1 cellular context compared by ENCODE assay signal in the genomic region with DNA sequence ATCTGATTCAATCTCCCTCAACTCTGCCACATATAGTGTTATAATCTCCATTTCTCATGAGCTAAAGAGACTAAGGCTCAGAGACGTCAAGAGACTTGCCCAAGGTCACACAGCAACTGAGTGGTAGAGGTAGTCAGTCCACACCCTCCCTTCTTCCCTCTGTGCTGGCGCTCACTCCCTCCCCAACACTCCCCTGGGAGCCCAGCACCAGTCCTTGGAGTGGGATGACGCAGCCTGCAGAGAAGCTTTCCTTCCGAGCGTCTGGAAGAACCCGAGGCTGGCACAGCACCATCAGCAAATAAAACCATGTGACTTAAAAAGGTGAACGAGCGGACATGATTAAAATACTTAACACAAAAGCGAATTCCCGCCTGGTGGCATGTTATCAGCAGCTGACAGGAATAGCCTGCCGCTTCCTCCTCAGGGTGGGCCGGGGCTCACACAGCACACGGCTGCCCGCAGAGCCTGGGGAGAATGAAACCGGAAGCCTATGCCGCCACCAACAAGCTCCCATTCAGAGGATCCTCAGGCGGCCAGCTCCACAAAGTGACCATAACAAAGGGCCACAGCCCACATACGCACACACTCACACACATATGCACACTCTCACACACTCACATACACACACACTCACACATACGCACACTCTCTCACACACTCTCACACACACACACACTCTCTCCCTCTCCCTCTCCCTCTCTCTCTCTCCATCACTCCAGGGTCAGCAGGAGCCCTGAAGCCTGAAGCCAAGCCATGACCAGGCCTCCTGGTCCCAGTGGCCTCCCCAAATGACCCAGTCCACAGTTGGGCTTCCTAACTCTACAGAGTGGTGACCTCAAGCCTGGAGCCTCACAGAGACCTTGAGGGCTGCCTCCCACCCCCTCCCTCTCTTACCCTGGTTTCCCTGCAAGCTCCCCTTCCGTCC.
TF ChIP-seq lines count a peak whose summit lies in the region.

No MANE protein-coding gene starts in this region.

TF ChIP-seq in K562, 482 proteins besides CTCF, POLR2A, EP300 and RAD21 (continued from another document and continues in another):
- TF ChIP-seq, protein P1, sequence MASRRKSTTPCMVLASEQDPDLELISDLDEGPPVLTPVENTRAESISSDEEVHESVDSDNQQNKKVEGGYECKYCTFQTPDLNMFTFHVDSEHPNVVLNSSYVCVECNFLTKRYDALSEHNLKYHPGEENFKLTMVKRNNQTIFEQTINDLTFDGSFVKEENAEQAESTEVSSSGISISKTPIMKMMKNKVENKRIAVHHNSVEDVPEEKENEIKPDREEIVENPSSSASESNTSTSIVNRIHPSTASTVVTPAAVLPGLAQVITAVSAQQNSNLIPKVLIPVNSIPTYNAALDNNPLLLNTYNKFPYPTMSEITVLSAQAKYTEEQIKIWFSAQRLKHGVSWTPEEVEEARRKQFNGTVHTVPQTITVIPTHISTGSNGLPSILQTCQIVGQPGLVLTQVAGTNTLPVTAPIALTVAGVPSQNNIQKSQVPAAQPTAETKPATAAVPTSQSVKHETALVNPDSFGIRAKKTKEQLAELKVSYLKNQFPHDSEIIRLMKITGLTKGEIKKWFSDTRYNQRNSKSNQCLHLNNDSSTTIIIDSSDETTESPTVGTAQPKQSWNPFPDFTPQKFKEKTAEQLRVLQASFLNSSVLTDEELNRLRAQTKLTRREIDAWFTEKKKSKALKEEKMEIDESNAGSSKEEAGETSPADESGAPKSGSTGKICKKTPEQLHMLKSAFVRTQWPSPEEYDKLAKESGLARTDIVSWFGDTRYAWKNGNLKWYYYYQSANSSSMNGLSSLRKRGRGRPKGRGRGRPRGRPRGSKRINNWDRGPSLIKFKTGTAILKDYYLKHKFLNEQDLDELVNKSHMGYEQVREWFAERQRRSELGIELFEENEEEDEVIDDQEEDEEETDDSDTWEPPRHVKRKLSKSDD (conservative IDR thresholded peaks at IDR 0.05; ENCODE audit: low read length), result no peak
- TF ChIP-seq, protein P2, sequence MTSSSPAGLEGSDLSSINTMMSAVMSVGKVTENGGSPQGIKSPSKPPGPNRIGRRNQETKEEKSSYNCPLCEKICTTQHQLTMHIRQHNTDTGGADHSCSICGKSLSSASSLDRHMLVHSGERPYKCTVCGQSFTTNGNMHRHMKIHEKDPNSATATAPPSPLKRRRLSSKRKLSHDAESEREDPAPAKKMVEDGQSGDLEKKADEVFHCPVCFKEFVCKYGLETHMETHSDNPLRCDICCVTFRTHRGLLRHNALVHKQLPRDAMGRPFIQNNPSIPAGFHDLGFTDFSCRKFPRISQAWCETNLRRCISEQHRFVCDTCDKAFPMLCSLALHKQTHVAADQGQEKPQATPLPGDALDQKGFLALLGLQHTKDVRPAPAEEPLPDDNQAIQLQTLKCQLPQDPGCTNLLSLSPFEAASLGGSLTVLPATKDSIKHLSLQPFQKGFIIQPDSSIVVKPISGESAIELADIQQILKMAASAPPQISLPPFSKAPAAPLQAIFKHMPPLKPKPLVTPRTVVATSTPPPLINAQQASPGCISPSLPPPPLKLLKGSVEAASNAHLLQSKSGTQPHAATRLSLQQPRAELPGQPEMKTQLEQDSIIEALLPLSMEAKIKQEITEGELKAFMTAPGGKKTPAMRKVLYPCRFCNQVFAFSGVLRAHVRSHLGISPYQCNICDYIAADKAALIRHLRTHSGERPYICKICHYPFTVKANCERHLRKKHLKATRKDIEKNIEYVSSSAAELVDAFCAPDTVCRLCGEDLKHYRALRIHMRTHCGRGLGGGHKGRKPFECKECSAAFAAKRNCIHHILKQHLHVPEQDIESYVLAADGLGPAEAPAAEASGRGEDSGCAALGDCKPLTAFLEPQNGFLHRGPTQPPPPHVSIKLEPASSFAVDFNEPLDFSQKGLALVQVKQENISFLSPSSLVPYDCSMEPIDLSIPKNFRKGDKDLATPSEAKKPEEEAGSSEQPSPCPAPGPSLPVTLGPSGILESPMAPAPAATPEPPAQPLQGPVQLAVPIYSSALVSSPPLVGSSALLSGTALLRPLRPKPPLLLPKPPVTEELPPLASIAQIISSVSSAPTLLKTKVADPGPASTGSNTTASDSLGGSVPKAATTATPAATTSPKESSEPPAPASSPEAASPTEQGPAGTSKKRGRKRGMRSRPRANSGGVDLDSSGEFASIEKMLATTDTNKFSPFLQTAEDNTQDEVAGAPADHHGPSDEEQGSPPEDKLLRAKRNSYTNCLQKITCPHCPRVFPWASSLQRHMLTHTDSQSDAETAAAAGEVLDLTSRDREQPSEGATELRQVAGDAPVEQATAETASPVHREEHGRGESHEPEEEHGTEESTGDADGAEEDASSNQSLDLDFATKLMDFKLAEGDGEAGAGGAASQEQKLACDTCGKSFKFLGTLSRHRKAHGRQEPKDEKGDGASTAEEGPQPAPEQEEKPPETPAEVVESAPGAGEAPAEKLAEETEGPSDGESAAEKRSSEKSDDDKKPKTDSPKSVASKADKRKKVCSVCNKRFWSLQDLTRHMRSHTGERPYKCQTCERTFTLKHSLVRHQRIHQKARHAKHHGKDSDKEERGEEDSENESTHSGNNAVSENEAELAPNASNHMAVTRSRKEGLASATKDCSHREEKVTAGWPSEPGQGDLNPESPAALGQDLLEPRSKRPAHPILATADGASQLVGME (CRISPR knock-in tag; IDR thresholded peaks at IDR 0.05), result no peak; the same call in 1 of the 2 replicates
- TF ChIP-seq, protein P3, sequence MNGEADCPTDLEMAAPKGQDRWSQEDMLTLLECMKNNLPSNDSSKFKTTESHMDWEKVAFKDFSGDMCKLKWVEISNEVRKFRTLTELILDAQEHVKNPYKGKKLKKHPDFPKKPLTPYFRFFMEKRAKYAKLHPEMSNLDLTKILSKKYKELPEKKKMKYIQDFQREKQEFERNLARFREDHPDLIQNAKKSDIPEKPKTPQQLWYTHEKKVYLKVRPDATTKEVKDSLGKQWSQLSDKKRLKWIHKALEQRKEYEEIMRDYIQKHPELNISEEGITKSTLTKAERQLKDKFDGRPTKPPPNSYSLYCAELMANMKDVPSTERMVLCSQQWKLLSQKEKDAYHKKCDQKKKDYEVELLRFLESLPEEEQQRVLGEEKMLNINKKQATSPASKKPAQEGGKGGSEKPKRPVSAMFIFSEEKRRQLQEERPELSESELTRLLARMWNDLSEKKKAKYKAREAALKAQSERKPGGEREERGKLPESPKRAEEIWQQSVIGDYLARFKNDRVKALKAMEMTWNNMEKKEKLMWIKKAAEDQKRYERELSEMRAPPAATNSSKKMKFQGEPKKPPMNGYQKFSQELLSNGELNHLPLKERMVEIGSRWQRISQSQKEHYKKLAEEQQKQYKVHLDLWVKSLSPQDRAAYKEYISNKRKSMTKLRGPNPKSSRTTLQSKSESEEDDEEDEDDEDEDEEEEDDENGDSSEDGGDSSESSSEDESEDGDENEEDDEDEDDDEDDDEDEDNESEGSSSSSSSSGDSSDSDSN (IDR thresholded peaks at IDR 0.05; ENCODE audit: borderline replicate concordance in 1 of 2, low read depth in 2 of 2, low read length in 2 of 2), result peak in 1 of 2 experiments; percentile 78; a peak in 1 of 4 replicates
- TF ChIP-seq ARHGAP35 (IDR thresholded peaks at IDR 0.05; ENCODE audit: partially characterized antibody) (peak; percentile 73), BMI1 (IDR thresholded peaks at IDR 0.05; ENCODE audit: low read length) (no peak), RFX7 (CRISPR knock-in tag; IDR thresholded peaks at IDR 0.05) (no peak), KLF1 (tag; IDR thresholded peaks at IDR 0.05) (no peak), RBM34 (IDR thresholded peaks at IDR 0.05; ENCODE audit: borderline replicate concordance, insufficient read depth, low read length) (no peak), ZKSCAN3 (CRISPR knock-in tag; IDR thresholded peaks at IDR 0.05) (no peak), HIVEP1 (CRISPR knock-in tag; IDR thresholded peaks at IDR 0.05) (no peak), ZNF224 (CRISPR knock-in tag; IDR thresholded peaks at IDR 0.05) (no peak), CEBPG (CRISPR knock-in tag; IDR thresholded peaks at IDR 0.05) (no peak), CEBPG (tag; conservative IDR thresholded peaks at IDR 0.05 in 1 of 2, IDR thresholded peaks at IDR 0.05 in 1 of 2) (no peak), MTA2 (IDR thresholded peaks at IDR 0.05; ENCODE audit: low read depth) (peak; percentile 60; the same call in 1 of the 2 replicates), XRCC3 (IDR thresholded peaks at IDR 0.05) (no peak), CBFA2T3 (IDR thresholded peaks at IDR 0.05) (peak; percentile 76), FOS (IDR thresholded peaks at IDR 0.05; ENCODE audit: extremely low read depth, insufficient read length) (no peak), ETV5 (CRISPR knock-in tag; IDR thresholded peaks at IDR 0.05; ENCODE audit: low read depth) (peak; percentile 89), MEIS2 (IDR thresholded peaks at IDR 0.05; ENCODE audit: partially characterized antibody) (peak; percentile 14), CBFB (CRISPR knock-in tag; IDR thresholded peaks at IDR 0.05) (no peak), NRF1 (conservative IDR thresholded peaks at IDR 0.05 in 1 of 2, IDR thresholded peaks at IDR 0.05 in 1 of 2) (peak in 1 of 2 experiments; percentile 29; a peak in 2 of 4 replicates), SMARCA4 (IDR thresholded peaks at IDR 0.05) (peak; percentile 69; the same call in 1 of the 2 replicates), MEF2A (IDR thresholded peaks at IDR 0.05; ENCODE audit: control insufficient read depth, low read depth, low read length) (peak; percentile 44; the same call in 1 of the 2 replicates), NFXL1 (CRISPR knock-in tag; IDR thresholded peaks at IDR 0.05) (no peak)
- TF ChIP-seq, protein P4, sequence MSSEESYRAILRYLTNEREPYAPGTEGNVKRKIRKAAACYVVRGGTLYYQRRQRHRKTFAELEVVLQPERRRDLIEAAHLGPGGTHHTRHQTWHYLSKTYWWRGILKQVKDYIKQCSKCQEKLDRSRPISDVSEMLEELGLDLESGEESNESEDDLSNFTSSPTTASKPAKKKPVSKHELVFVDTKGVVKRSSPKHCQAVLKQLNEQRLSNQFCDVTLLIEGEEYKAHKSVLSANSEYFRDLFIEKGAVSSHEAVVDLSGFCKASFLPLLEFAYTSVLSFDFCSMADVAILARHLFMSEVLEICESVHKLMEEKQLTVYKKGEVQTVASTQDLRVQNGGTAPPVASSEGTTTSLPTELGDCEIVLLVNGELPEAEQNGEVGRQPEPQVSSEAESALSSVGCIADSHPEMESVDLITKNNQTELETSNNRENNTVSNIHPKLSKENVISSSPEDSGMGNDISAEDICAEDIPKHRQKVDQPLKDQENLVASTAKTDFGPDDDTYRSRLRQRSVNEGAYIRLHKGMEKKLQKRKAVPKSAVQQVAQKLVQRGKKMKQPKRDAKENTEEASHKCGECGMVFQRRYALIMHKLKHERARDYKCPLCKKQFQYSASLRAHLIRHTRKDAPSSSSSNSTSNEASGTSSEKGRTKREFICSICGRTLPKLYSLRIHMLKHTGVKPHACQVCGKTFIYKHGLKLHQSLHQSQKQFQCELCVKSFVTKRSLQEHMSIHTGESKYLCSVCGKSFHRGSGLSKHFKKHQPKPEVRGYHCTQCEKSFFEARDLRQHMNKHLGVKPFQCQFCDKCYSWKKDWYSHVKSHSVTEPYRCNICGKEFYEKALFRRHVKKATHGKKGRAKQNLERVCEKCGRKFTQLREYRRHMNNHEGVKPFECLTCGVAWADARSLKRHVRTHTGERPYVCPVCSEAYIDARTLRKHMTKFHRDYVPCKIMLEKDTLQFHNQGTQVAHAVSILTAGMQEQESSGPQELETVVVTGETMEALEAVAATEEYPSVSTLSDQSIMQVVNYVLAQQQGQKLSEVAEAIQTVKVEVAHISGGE (CRISPR knock-in tag; IDR thresholded peaks at IDR 0.05), result peak in 1 of 3 experiments; percentile 68; a peak in 2 of 6 replicates
- TF ChIP-seq, protein P5, sequence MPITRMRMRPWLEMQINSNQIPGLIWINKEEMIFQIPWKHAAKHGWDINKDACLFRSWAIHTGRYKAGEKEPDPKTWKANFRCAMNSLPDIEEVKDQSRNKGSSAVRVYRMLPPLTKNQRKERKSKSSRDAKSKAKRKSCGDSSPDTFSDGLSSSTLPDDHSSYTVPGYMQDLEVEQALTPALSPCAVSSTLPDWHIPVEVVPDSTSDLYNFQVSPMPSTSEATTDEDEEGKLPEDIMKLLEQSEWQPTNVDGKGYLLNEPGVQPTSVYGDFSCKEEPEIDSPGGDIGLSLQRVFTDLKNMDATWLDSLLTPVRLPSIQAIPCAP (CRISPR knock-in tag; IDR thresholded peaks at IDR 0.05; ENCODE audit: borderline replicate concordance), result no peak
- TF ChIP-seq, protein P6, sequence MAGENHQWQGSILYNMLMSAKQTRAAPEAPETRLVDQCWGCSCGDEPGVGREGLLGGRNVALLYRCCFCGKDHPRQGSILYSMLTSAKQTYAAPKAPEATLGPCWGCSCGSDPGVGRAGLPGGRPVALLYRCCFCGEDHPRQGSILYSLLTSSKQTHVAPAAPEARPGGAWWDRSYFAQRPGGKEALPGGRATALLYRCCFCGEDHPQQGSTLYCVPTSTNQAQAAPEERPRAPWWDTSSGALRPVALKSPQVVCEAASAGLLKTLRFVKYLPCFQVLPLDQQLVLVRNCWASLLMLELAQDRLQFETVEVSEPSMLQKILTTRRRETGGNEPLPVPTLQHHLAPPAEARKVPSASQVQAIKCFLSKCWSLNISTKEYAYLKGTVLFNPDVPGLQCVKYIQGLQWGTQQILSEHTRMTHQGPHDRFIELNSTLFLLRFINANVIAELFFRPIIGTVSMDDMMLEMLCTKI (IDR thresholded peaks at IDR 0.05; ENCODE audit: partially characterized antibody), result no peak
- TF ChIP-seq, protein P7, sequence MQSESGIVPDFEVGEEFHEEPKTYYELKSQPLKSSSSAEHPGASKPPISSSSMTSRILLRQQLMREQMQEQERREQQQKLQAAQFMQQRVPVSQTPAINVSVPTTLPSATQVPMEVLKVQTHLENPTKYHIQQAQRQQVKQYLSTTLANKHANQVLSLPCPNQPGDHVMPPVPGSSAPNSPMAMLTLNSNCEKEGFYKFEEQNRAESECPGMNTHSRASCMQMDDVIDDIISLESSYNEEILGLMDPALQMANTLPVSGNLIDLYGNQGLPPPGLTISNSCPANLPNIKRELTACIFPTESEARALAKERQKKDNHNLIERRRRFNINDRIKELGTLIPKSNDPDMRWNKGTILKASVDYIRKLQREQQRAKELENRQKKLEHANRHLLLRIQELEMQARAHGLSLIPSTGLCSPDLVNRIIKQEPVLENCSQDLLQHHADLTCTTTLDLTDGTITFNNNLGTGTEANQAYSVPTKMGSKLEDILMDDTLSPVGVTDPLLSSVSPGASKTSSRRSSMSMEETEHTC (IDR thresholded peaks at IDR 0.05), result no peak
- TF ChIP-seq, protein P8, sequence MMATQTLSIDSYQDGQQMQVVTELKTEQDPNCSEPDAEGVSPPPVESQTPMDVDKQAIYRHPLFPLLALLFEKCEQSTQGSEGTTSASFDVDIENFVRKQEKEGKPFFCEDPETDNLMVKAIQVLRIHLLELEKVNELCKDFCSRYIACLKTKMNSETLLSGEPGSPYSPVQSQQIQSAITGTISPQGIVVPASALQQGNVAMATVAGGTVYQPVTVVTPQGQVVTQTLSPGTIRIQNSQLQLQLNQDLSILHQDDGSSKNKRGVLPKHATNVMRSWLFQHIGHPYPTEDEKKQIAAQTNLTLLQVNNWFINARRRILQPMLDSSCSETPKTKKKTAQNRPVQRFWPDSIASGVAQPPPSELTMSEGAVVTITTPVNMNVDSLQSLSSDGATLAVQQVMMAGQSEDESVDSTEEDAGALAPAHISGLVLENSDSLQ (IDR thresholded peaks at IDR 0.05), result peak; percentile 32; the same call in 1 of the 2 replicates
